ENCODE assay signal across 6 cellular contexts in genomic region chr17:31174215-31174614, GRCh38.
"Had no signal": no experiment of that assay in that cellular context is flagged by ENCODE, and none has a peak within 500 bp of the region (broad histone marks: within the 10 kb centered on the region; RNA-seq: fewer than 3 reads in every experiment).

No MANE protein-coding gene starts in this region.

- H3K4me3 ChIP-seq: K562 had no signal

- ATAC-seq: HepG2, K562 had no signal

- DNase-seq: IMR-90, KBM-7, KG1 had no signal

- H3K27ac ChIP-seq: HL-60 had no signal
